In genomic region chrX:19342331-19342906, GRCh38 we compare ENCODE assay signal across 11 cellular contexts. TPM values are rescaled to one million over a fixed set of nuclear protein-coding genes. Genes with fewer than 3 reads are reported as not detected.
DNase-seq lines count a peak whose midpoint lies in the region; ATAC-seq, FAIRE-seq and TF ChIP-seq lines count a peak whose summit lies in the region.
"Had no signal": no experiment of that assay in that cellular context is flagged by ENCODE, and none has a peak within 500 bp of the region (broad histone marks: within the 10 kb centered on the region; RNA-seq: fewer than 3 reads in every experiment).

No MANE protein-coding gene starts in this region.

- FAIRE-seq in HepG2 (lab: Jason Lieb, UNC), result peak; percentile 40
- FAIRE-seq in kidney (lab: Jason Lieb, UNC), result no peak

- H3K27me3 ChIP-seq in HepG2 (ENCODE audit: control insufficient read depth in 1 of 2, insufficient read depth in 2 of 2, low read length in 2 of 2) (no peaks in the 10 kb centered on the region; a peak in 1 of 5 replicates), right lobe of liver (no peaks in the 10 kb centered on the region), iPS-15b (ENCODE audit: control insufficient read depth, insufficient read depth, low read length) (no peaks in the 10 kb centered on the region)

- TF ChIP-seq POLR2A in HepG2 (IDR thresholded peaks at IDR 0.05; ENCODE audit: insufficient read depth in 1 of 2, low read depth in 2 of 2, low read length in 2 of 2), result no peak; a peak in 1 of 4 replicates
- no peak for TF ChIP-seq POLR2A in right lobe of liver (IDR thresholded peaks at IDR 0.05)

- peak overlapping the region; percentile 79 for H3K9ac ChIP-seq in HepG2 (ENCODE audit: insufficient read depth, low read depth, low read length)
- no peak overlapping the region for H3K9ac ChIP-seq in iPS-15b (ENCODE audit: low read depth, low read length)
- H3K9ac ChIP-seq in kidney (ENCODE audit: low read length in 2 of 2), result no peak overlapping the region

- 10% methylated on average over 6 of the region's 6 CpGs for WGBS in HepG2 (ENCODE audit: low lambda C conversion rate)
- WGBS in right lobe of liver (ENCODE audit: insufficient coverage, low coverage, low lambda C conversion rate, missing lambda C conversion rate), result 45% methylated on average over 6 of the region's 6 CpGs

- no peak for TF ChIP-seq RAD21 in HepG2 (CRISPR knock-in tag; IDR thresholded peaks at IDR 0.05)

- POLR2A ChIA-PET in HepG2 (lab: Yijun Ruan, JAX), result no interaction called here

- DNase-seq in HepG2 (ENCODE audit: low spot score) (no peak), right lobe of liver (no peak), RPMI8226 (peak; percentile 46), GM10266 (ENCODE audit: extremely low spot score) (no peak), kidney (no peak)
- no peak for DNase-seq in activated CD4-positive, alpha-beta T cell treated with anti-CD3 and anti-CD28 coated beads, Interleukin-2, amount 50 U/mL, for 48 hours
- DNase-seq: aorta, NCI-H748 treated with DMSO at 0.1 percent for 48 hours had no signal

- H3K4me3 ChIP-seq in HepG2 (replicated peaks in 1 of 3; ENCODE audit: insufficient read depth in 1 of 3, low read depth in 2 of 3, low read length in 3 of 3) (peak overlapping the region; percentile 45 to 75 (median 72); a peak in 5 of 6 replicates), right lobe of liver (no peak overlapping the region), iPS-15b (ENCODE audit: low read depth, low read length) (peak overlapping the region; percentile 66), kidney (ENCODE audit: low read length in 2 of 2) (peak overlapping the region in 1 of 2 donors; percentile 57)

- H3K79me2 ChIP-seq in HepG2 (ENCODE audit: insufficient read depth, low read length), result peaks cover 26% of the 10 kb centered on the region

- ATAC-seq in HepG2, result no peak
- no peak for ATAC-seq in right lobe of liver
- ATAC-seq in GM19395 (IDR thresholded peaks at IDR 0.05; ENCODE audit: unreplicated experiment), result no peak

- no peak for TF ChIP-seq EP300 in HepG2 (IDR thresholded peaks at IDR 0.05; ENCODE audit: low read depth in 2 of 2, low read length in 2 of 2)
- TF ChIP-seq EP300 in HepG2 (CRISPR knock-in tag; IDR thresholded peaks at IDR 0.05; ENCODE audit: borderline replicate concordance), result no peak

- H3K9me3 ChIP-seq in HepG2 (ENCODE audit: low read length) (no peaks in the 10 kb centered on the region), right lobe of liver (no peaks in the 10 kb centered on the region), iPS-15b (ENCODE audit: control insufficient read depth, insufficient read depth, low read length) (no peaks in the 10 kb centered on the region), kidney (ENCODE audit: control insufficient read depth in 1 of 2, low read length in 2 of 2) (no peaks in the 10 kb centered on the region)
- H3K9me3 ChIP-seq: thoracic aorta had no signal

- 0 out of 2 replicates have a peak, but pooled peaks cover 14% of the 10 kb centered on the region for H3K4me1 ChIP-seq in HepG2 (ENCODE audit: insufficient read depth, low read length)
- H3K4me1 ChIP-seq in right lobe of liver, result peaks cover 0 to 6% (median 0%) of the 10 kb centered on the region in 4 donors
- peaks cover 4% of the 10 kb centered on the region for H3K4me1 ChIP-seq in iPS-15b (ENCODE audit: control insufficient read depth, insufficient read depth, low read length)
- H3K4me1 ChIP-seq in kidney (ENCODE audit: control insufficient read depth in 1 of 2, insufficient read depth in 1 of 2, low read depth in 1 of 2, low read length in 2 of 2), result peaks cover 0 to 2% of the 10 kb centered on the region in 2 donors

- TF ChIP-seq CTCF in HepG2 (CRISPR knock-in tag; IDR thresholded peaks at IDR 0.05) (no peak), right lobe of liver (IDR thresholded peaks at IDR 0.05) (no peak), GM10266 (IDR thresholded peaks at IDR 0.05; ENCODE audit: control insufficient read depth, insufficient read depth, low read depth, missing control alignments) (no peak), kidney (IDR thresholded peaks at IDR 0.05; ENCODE audit: borderline replicate concordance, extremely low read depth, insufficient read depth) (no peak)

- H3K4me2 ChIP-seq in HepG2 (ENCODE audit: low read depth, low read length), result peak overlapping the region; percentile 93

- H2AFZ ChIP-seq in HepG2 (ENCODE audit: low read length), result peak overlapping the region; percentile 78

- in situ Hi-C loops in HepG2 (cut with HindIII; ENCODE audit: extremely low pct_ligation_motif_present, low pct_unique_long_range_greater_than_20kb), result loop anchor here (25.0 kb wide), 1 partner anchor 405 kb away; no protein-coding TSS in a partner anchor

- H4K20me1 ChIP-seq in HepG2 (ENCODE audit: insufficient read depth, low read length), result no peaks in the 10 kb centered on the region

- H3K27ac ChIP-seq in HepG2 (ENCODE audit: extremely low read length, insufficient read depth, low read length) (peak overlapping the region; percentile 82), right lobe of liver (no peak overlapping the region), kidney (ENCODE audit: low read depth in 2 of 2, low read length in 2 of 2) (no peak overlapping the region)

- BruUV-seq in HepG2 (replicated peaks; lab: Mats Ljungman, UMichigan), result no TSS peak

- CTCF ChIA-PET in HepG2 (lab: Yijun Ruan, JAX; ENCODE audit: low intra/inter-chr PET ratio, low total read pairs), result no interaction called here

- intact Hi-C loops in HepG2 (cut with micrococcal nuclease; ENCODE audit: unreplicated experiment), result no loop called here
- intact Hi-C loops in right lobe of liver (cut with DNase I), result loop anchor here in 1 of 2 donors (10.0 kb wide), 1 partner anchor 948 kb away; no protein-coding TSS in a partner anchor
- intact Hi-C loops in kidney (cut with DNase I), result no loop called here

- H3K36me3 ChIP-seq in HepG2 (replicated peaks in 1 of 2; ENCODE audit: control insufficient read depth in 1 of 2, insufficient read depth in 2 of 2, low read length in 2 of 2), result no peaks in the 10 kb centered on the region
- no peaks in the 10 kb centered on the region for H3K36me3 ChIP-seq in right lobe of liver
- no peaks in the 10 kb centered on the region for H3K36me3 ChIP-seq in iPS-15b (ENCODE audit: control insufficient read depth, insufficient read depth, low read length)
- H3K36me3 ChIP-seq in kidney (ENCODE audit: control insufficient read depth in 1 of 2, insufficient read depth in 2 of 2, low read length in 2 of 2), result no peaks in the 10 kb centered on the region
- H3K36me3 ChIP-seq: thoracic aorta had no signal

TF ChIP-seq in HepG2, 621 proteins besides CTCF, POLR2A, EP300 and RAD21 (continues in another document):
- TF ChIP-seq IKZF5 (CRISPR knock-in tag; IDR thresholded peaks at IDR 0.05) (no peak), REXO4 (CRISPR knock-in tag; IDR thresholded peaks at IDR 0.05; ENCODE audit: borderline replicate concordance) (no peak), TCF12 (IDR thresholded peaks at IDR 0.05) (no peak), TCF12 (CRISPR knock-in tag; IDR thresholded peaks at IDR 0.05) (no peak), FOXK2 (IDR thresholded peaks at IDR 0.05) (no peak), SMC3 (IDR thresholded peaks at IDR 0.05; ENCODE audit: low read length) (no peak), MBD4 (IDR thresholded peaks at IDR 0.05; ENCODE audit: borderline replicate concordance, low read length) (no peak), ZNF20 (CRISPR knock-in tag; IDR thresholded peaks at IDR 0.05) (no peak), ZNF749 (CRISPR knock-in tag; IDR thresholded peaks at IDR 0.05; ENCODE audit: borderline replicate concordance) (no peak)
- TF ChIP-seq, protein P1, sequence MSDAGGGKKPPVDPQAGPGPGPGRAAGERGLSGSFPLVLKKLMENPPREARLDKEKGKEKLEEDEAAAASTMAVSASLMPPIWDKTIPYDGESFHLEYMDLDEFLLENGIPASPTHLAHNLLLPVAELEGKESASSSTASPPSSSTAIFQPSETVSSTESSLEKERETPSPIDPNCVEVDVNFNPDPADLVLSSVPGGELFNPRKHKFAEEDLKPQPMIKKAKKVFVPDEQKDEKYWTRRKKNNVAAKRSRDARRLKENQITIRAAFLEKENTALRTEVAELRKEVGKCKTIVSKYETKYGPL (CRISPR knock-in tag; IDR thresholded peaks at IDR 0.05), result no peak

RNA-seq across cellular contexts. Expression of gene PDHA1, which starts 1.3 kb away (rescaled TPM):
- total RNA-seq in HepG2 (2016; rRNA removed; fragmentation: Illumina TruSeq; extraction: Trizol) (249 and 277 TPM in 2 replicates), right lobe of liver (100 to 1,000 TPM in 5 of 6 experiments, 10 to 100 TPM in 1; 78.5 to 133 (median 120) TPM), kidney (206 TPM)
- total RNA-seq in HepG2 (2016; cell fraction: cytosol; rRNA removed; fragmentation: Illumina TruSeq; extraction: Trizol; ENCODE audit: low read depth), result 14.0 and 18.0 TPM in 2 replicates
- 241 and 275 TPM in 2 replicates for total RNA-seq in HepG2 (2016; cell fraction: insoluble cytoplasmic fraction; rRNA removed; fragmentation: Illumina TruSeq; extraction: Trizol)
- total RNA-seq in HepG2 (2016; cell fraction: membrane; rRNA removed; fragmentation: Illumina TruSeq; extraction: Trizol), result 39.9 and 41.6 TPM in 2 replicates
- total RNA-seq in HepG2 (2016; cell fraction: nucleus; rRNA removed; fragmentation: Illumina TruSeq; extraction: Trizol), result 91.4 and 95.6 TPM in 2 replicates
- polyA plus RNA-seq in HepG2 (2011; rRNA removed) (139 and 177 TPM in 2 replicates), kidney (ENCODE audit: insufficient read depth, low read depth, low replicate concordance) (526 TPM)
- polyA plus RNA-seq in HepG2 (2011; cell fraction: cytosol; rRNA removed), result 107 and 116 TPM in 2 replicates
- 94.5 and 117 TPM in 2 replicates for polyA plus RNA-seq in HepG2 (2011; cell fraction: nucleus; rRNA removed)
- 112 and 148 TPM in 2 replicates for polyA plus RNA-seq in HepG2 (2012)
- 31.2 and 35.0 TPM in 2 replicates for polyA plus RNA-seq in HepG2 (2016; cell fraction: cytosol; fragmentation: Illumina TruSeq; extraction: Trizol; ENCODE audit: low read depth)
- 352 and 357 TPM in 2 replicates for polyA plus RNA-seq in HepG2 (2016; cell fraction: insoluble cytoplasmic fraction; fragmentation: Illumina TruSeq; extraction: Trizol; ENCODE audit: low read depth)
- polyA plus RNA-seq in HepG2 (2016; cell fraction: membrane; fragmentation: Illumina TruSeq; extraction: Trizol; ENCODE audit: low read depth), result 33.7 and 41.6 TPM in 2 replicates
- polyA plus RNA-seq in HepG2 (2016; cell fraction: nucleus; fragmentation: Illumina TruSeq; extraction: Trizol; ENCODE audit: insufficient read depth, low read depth), result 200 and 210 TPM in 2 replicates
- polyA minus RNA-seq in HepG2 (2011; rRNA and poly(A)+ RNA removed; ENCODE audit: low replicate concordance), result 58.5 and 214 TPM in 2 replicates
- polyA minus RNA-seq in HepG2 (2011; cell fraction: cytosol; rRNA and poly(A)+ RNA removed), result 50.7 and 58.3 TPM in 2 replicates
- 36.7 and 41.8 TPM in 2 replicates for polyA minus RNA-seq in HepG2 (2011; cell fraction: nucleus; rRNA and poly(A)+ RNA removed)

Comparison
In these comparisons a context has a peak if more than half of its experiments do, and no peak if none do; other contexts are left out.
1. H3K4me3 ChIP-seq: peak in HepG2 (3 of 3) and iPS-15b (single experiment); none in right lobe of liver (0 of 3).